In genomic region chr5:72955768-72956323, GRCh38 we compare ENCODE assay signal across 1 cellular context.
A peak's percentile ranks its signal among the peaks of the same experiment; 100 is the strongest.
TF ChIP-seq lines count a peak whose summit lies in the region.

TSS of gene FCHO2 (plus strand) at chr5:72956041. CDS start at chr5:72956097, 56 bp downstream.

TF ChIP-seq in HEK293, 187 proteins besides CTCF, POLR2A, EP300 and RAD21 (continued from another document):
- TF ChIP-seq ZNF645 (tag by site-specific recombination; IDR thresholded peaks at IDR 0.05) (no peak), YY2 (tag by site-specific recombination; IDR thresholded peaks at IDR 0.05) (peak; percentile 66; the same call in 1 of the 2 replicates), ZNF692 (tag by site-specific recombination; IDR thresholded peaks at IDR 0.05) (peak; percentile 76), ZNF843 (tag by site-specific recombination; IDR thresholded peaks at IDR 0.05) (0 out of 2 replicates have a peak, but pooled peaks have one; percentile 38), ZBTB20 (tag by site-specific recombination; IDR thresholded peaks at IDR 0.05) (peak; percentile 71), ZNF777 (tag by site-specific recombination; IDR thresholded peaks at IDR 0.05; ENCODE audit: borderline replicate concordance) (no peak), ZNF510 (tag by site-specific recombination; IDR thresholded peaks at IDR 0.05; ENCODE audit: insufficient replicate concordance) (no peak), SP7 (tag by site-specific recombination; IDR thresholded peaks at IDR 0.05) (peak; percentile 64; the same call in 1 of the 2 replicates), ZNF600 (tag by site-specific recombination; IDR thresholded peaks at IDR 0.05) (0 out of 2 replicates have a peak, but pooled peaks have one; percentile 47), ZBTB1 (tag by site-specific recombination; IDR thresholded peaks at IDR 0.05) (no peak), ZNF596 (tag by site-specific recombination; IDR thresholded peaks at IDR 0.05) (0 out of 2 replicates have a peak, but pooled peaks have one; percentile 15), ZEB2 (tag by site-specific recombination; IDR thresholded peaks at IDR 0.05) (peak; percentile 86), ZNF580 (tag by site-specific recombination; IDR thresholded peaks at IDR 0.05) (0 out of 2 replicates have a peak, but pooled peaks have one; percentile 29), ZXDB (tag by site-specific recombination; IDR thresholded peaks at IDR 0.05) (peak; percentile 72; the same call in 1 of the 2 replicates), GLIS2 (tag by site-specific recombination; IDR thresholded peaks at IDR 0.05) (peak; percentile 9), ZNF704 (tag by site-specific recombination; IDR thresholded peaks at IDR 0.05) (no peak), ZNF266 (tag by site-specific recombination; IDR thresholded peaks at IDR 0.05; ENCODE audit: low read depth) (no peak), PRDM10 (tag by site-specific recombination; IDR thresholded peaks at IDR 0.05) (peak; percentile 84), ZNF549 (tag by site-specific recombination; IDR thresholded peaks at IDR 0.05) (peak; percentile 18; the same call in 1 of the 2 replicates), ZNF10 (tag by site-specific recombination; IDR thresholded peaks at IDR 0.05) (no peak), ZFHX2 (tag by site-specific recombination; conservative IDR thresholded peaks at IDR 0.05) (peak; percentile 93), ZNF449 (tag by site-specific recombination; IDR thresholded peaks at IDR 0.05) (peak; percentile 74), GLI4 (tag by site-specific recombination; IDR thresholded peaks at IDR 0.05) (no peak), HIC1 (tag by site-specific recombination; IDR thresholded peaks at IDR 0.05) (peak; percentile 65; the same call in 1 of the 2 replicates), ZNF433 (tag by site-specific recombination; IDR thresholded peaks at IDR 0.05; ENCODE audit: low read depth) (no peak), ZNF366 (tag by site-specific recombination; conservative IDR thresholded peaks at IDR 0.05) (no peak; the same call in 1 of the 2 replicates), ZNF335 (tag by site-specific recombination; conservative IDR thresholded peaks at IDR 0.05) (peak; percentile 78; the same call in 1 of the 2 replicates), MYNN (tag by site-specific recombination; IDR thresholded peaks at IDR 0.05; ENCODE audit: borderline replicate concordance) (no peak), ZFP37 (tag by site-specific recombination; IDR thresholded peaks at IDR 0.05) (peak; percentile 91; the same call in 1 of the 2 replicates), BCL11A (tag by site-specific recombination; IDR thresholded peaks at IDR 0.05; ENCODE audit: low read depth) (no peak), SP3 (tag by site-specific recombination; IDR thresholded peaks at IDR 0.05) (0 out of 2 replicates have a peak, but pooled peaks have one; percentile 18), ZBTB10 (tag by site-specific recombination; IDR thresholded peaks at IDR 0.05) (peak; percentile 82), ZNF76 (tag by site-specific recombination; IDR thresholded peaks at IDR 0.05; ENCODE audit: borderline replicate concordance, low read depth) (peak; percentile 27; the same call in 1 of the 2 replicates), ZNF785 (tag by site-specific recombination; IDR thresholded peaks at IDR 0.05) (0 out of 2 replicates have a peak, but pooled peaks have one; percentile 52), ZNF792 (tag by site-specific recombination; IDR thresholded peaks at IDR 0.05) (no peak), KLF10 (tag by site-specific recombination; IDR thresholded peaks at IDR 0.05) (peak; percentile 68), ZNF791 (tag by site-specific recombination; IDR thresholded peaks at IDR 0.05) (no peak)
